26 cellular contexts compared by ENCODE assay signal in genomic region chr2:17758123-17758522, GRCh38. TPM values are rescaled to one million over a fixed set of nuclear protein-coding genes. Genes with fewer than 3 reads are reported as not detected.
A peak's percentile ranks its signal among the peaks of the same experiment; 100 is the strongest.
DNase-seq lines count a peak whose midpoint lies in the region; ATAC-seq, FAIRE-seq and TF ChIP-seq lines count a peak whose summit lies in the region.
"Had no signal": no experiment of that assay in that cellular context is flagged by ENCODE, and none has a peak within 500 bp of the region (broad histone marks: within the 10 kb centered on the region; RNA-seq: fewer than 3 reads in every experiment).

No MANE protein-coding gene starts in this region.

- H4K20me1 ChIP-seq in GM23248 (ENCODE audit: insufficient read depth) = no peaks in the 10 kb centered on the region
- H4K20me1 ChIP-seq in endothelial cell of umbilical vein (replicated peaks; ENCODE audit: control insufficient read depth, extremely low read depth, insufficient read depth, low read length) = no peaks in the 10 kb centered on the region

- H3K36me3 ChIP-seq in GM23248 (ENCODE audit: low read depth) = no peaks in the 10 kb centered on the region
- peaks cover 15% of the 10 kb centered on the region for H3K36me3 ChIP-seq in Panc1 (ENCODE audit: control insufficient read depth, insufficient read depth, low read length)
- H3K36me3 ChIP-seq in endothelial cell of umbilical vein (ENCODE audit: control insufficient read depth in 2 of 2, extremely low read depth in 1 of 2, insufficient read depth in 2 of 2, low read length in 2 of 2) = peaks cover 0 to under 1% of the 10 kb centered on the region in 2 experiments
- no peaks in the 10 kb centered on the region for H3K36me3 ChIP-seq in CD4-positive, alpha-beta memory T cell (ENCODE audit: insufficient read depth, low read length)
- H3K36me3 ChIP-seq: colonic mucosa, lower lobe of right lung had no signal

- H3K4me1 Mint-ChIP-seq in nephron progenitor cell = peaks cover 36% of the 10 kb centered on the region
- peaks cover 4 to 10% (median 6%) of the 10 kb centered on the region in 4 donors for H3K4me1 Mint-ChIP-seq in CD4-positive, alpha-beta memory T cell

- peaks cover 26% of the 10 kb centered on the region for H3K4me1 ChIP-seq in GM23248 (ENCODE audit: insufficient read depth)
- H3K4me1 ChIP-seq in Panc1 (ENCODE audit: control insufficient read depth, insufficient read depth, low read length) = peaks cover 21% of the 10 kb centered on the region
- peaks cover 34% of the 10 kb centered on the region for H3K4me1 ChIP-seq in endothelial cell of umbilical vein (ENCODE audit: control insufficient read depth, extremely low read depth, insufficient read depth, low read length)
- H3K4me1 ChIP-seq in CD4-positive, alpha-beta memory T cell (ENCODE audit: insufficient read depth, low read length) = peaks cover 9% of the 10 kb centered on the region
- H3K4me1 ChIP-seq: colonic mucosa had no signal

- dilution Hi-C loops in endothelial cell of umbilical vein (cut with MboI; ENCODE audit: extremely low pct_ligation_motif_present, low sequenced_read_pairs) = no loop called here

- DNase-seq in GM23248 = no peak
- no peak for DNase-seq in Panc1 (ENCODE audit: low read depth, low spot score)
- peak; percentile 66 for DNase-seq in endothelial cell of umbilical vein (ENCODE audit: low read depth, low spot score)
- no peak for DNase-seq in nephron progenitor cell
- DNase-seq in NCI-H446 treated with DMSO at 0.1 percent for 48 hours (lab: John Stamatoyannopoulos, UW) = no peak
- no peak for DNase-seq in CD4-positive, alpha-beta memory T cell
- DNase-seq: activated CD4-positive, alpha-beta T cell treated with anti-CD3 and anti-CD28 coated beads for 48 hours; activated naive CD4-positive, alpha-beta T cell treated with anti-CD3 and anti-CD28 coated beads for 36 hours; activated T-cell treated with anti-CD3 and anti-CD28 coated beads, Interleukin-2, amount 50 U/mL, for 72 hours; amniotic stem cell; colonic mucosa; DMS79 treated with DMSO at 0.1 percent for 48 hours; effector memory CD8-positive, alpha-beta T cell; kidney; lower lobe of right lung; NCI-H1436; NCI-H2107; Peyer's patch had no signal

- H3K9ac ChIP-seq in GM23248 (no peak overlapping the region), endothelial cell of umbilical vein (replicated peaks; ENCODE audit: extremely low read depth, insufficient read depth, low read length) (peak overlapping the region; percentile 64)

- no peaks in the 10 kb centered on the region for H3K9me1 ChIP-seq in endothelial cell of umbilical vein (replicated peaks; ENCODE audit: control insufficient read depth, extremely low read depth, insufficient read depth, low read length)

- H3K27ac Mint-ChIP-seq in nephron progenitor cell = peak overlapping the region; percentile 20
- no peak overlapping the region for H3K27ac Mint-ChIP-seq in CD4-positive, alpha-beta memory T cell
- H3K27ac Mint-ChIP-seq: activated naive CD4-positive, alpha-beta T cell treated with anti-CD3 and anti-CD28 coated beads for 36 hours; activated T-cell treated with anti-CD3 and anti-CD28 coated beads, Interleukin-2, amount 50 U/mL, for 72 hours; effector memory CD8-positive, alpha-beta T cell had no signal

- no peak overlapping the region for H3K4me3 Mint-ChIP-seq in nephron progenitor cell
- H3K4me3 Mint-ChIP-seq in CD4-positive, alpha-beta memory T cell = no peak overlapping the region
- H3K4me3 Mint-ChIP-seq: activated naive CD4-positive, alpha-beta T cell treated with anti-CD3 and anti-CD28 coated beads for 36 hours; activated T-cell treated with anti-CD3 and anti-CD28 coated beads, Interleukin-2, amount 50 U/mL, for 72 hours; effector memory CD8-positive, alpha-beta T cell had no signal

- H3K4me3 ChIP-seq in GM23248 (no peak overlapping the region), Panc1 (ENCODE audit: low read depth in 2 of 2, low read length in 2 of 2) (no peak overlapping the region), endothelial cell of umbilical vein (replicated peaks in 1 of 3; ENCODE audit: insufficient read depth in 1 of 3, low read depth in 1 of 3, low read length in 3 of 3) (peak overlapping the region in 1 of 3 experiments; percentile 44)
- H3K4me3 ChIP-seq in CD4-positive, alpha-beta memory T cell (ENCODE audit: low read length in 2 of 2) = no peak overlapping the region
- H3K4me3 ChIP-seq: colonic mucosa, lower lobe of right lung, Peyer's patch, SJSA1 had no signal

- H3K4me2 ChIP-seq in GM23248 (ENCODE audit: unreplicated experiment) = peak overlapping the region; percentile 23
- peak overlapping the region; percentile 93 for H3K4me2 ChIP-seq in endothelial cell of umbilical vein (ENCODE audit: insufficient read depth, low read length)

- TF ChIP-seq CTCF in Panc1 (IDR thresholded peaks at IDR 0.05) (no peak), endothelial cell of umbilical vein (IDR thresholded peaks at IDR 0.05; ENCODE audit: extremely low read depth in 1 of 2, insufficient read depth in 1 of 2, low read depth in 1 of 2, low read length in 2 of 2) (no peak), nephron progenitor cell (IDR thresholded peaks at IDR 0.05) (no peak)

- CTCF ChIA-PET in Panc1 (lab: Charles Lee) = no interaction called here
- CTCF ChIA-PET in endothelial cell of umbilical vein (lab: Charles Lee) = interaction anchor here (0.6 to 1.8 kb wide), 3 partner anchors 9 to 86 kb away, joined by 3 to 11 read pairs (median 3); no protein-coding TSS in a partner anchor
- CTCF ChIA-PET in CD4-positive, alpha-beta memory T cell (lab: Charles Lee; ENCODE audit: partially characterized antibody) = no interaction called here

- H3K27ac ChIP-seq in GM23248 (no peak overlapping the region), Panc1 (ENCODE audit: low read length) (peak overlapping the region; percentile 44; the same call in 1 of the 2 replicates), endothelial cell of umbilical vein (ENCODE audit: insufficient read depth, low read depth, low read length) (peak overlapping the region; percentile 67)
- no peak overlapping the region for H3K27ac ChIP-seq in CD4-positive, alpha-beta memory T cell (ENCODE audit: low read depth, low read length)
- H3K27ac ChIP-seq: colonic mucosa, lower lobe of right lung, VCaP had no signal

- H3K36me3 Mint-ChIP-seq in nephron progenitor cell (ENCODE audit: low read depth) = peaks cover 31% of the 10 kb centered on the region
- H3K36me3 Mint-ChIP-seq in CD4-positive, alpha-beta memory T cell = peaks cover under 1 to 7% of the 10 kb centered on the region in 2 donors

- H3K9me3 Mint-ChIP-seq in nephron progenitor cell = no peaks in the 10 kb centered on the region
- H3K9me3 Mint-ChIP-seq in CD4-positive, alpha-beta memory T cell = no peaks in the 10 kb centered on the region
- H3K9me3 Mint-ChIP-seq: activated naive CD4-positive, alpha-beta T cell treated with anti-CD3 and anti-CD28 coated beads for 36 hours; activated T-cell treated with anti-CD3 and anti-CD28 coated beads, Interleukin-2, amount 50 U/mL, for 72 hours; effector memory CD8-positive, alpha-beta T cell had no signal

- H3K27me3 Mint-ChIP-seq in nephron progenitor cell (ENCODE audit: low read depth, poor library complexity) = no peaks in the 10 kb centered on the region
- no peaks in the 10 kb centered on the region for H3K27me3 Mint-ChIP-seq in CD4-positive, alpha-beta memory T cell
- H3K27me3 Mint-ChIP-seq: effector memory CD8-positive, alpha-beta T cell had no signal

- TF ChIP-seq POLR2A in endothelial cell of umbilical vein (IDR thresholded peaks at IDR 0.05; ENCODE audit: low read depth, low read length) = no peak

- WGBS in GM23248 (ENCODE audit: low coverage in 1 of 2, low lambda C conversion rate in 2 of 2, missing lambda C conversion rate in 2 of 2), 2 experiments = 82 to 83% methylated on average over 3 of the region's 3 CpGs

- intact Hi-C loops in Panc1 (cut with micrococcal nuclease; ENCODE audit: unreplicated experiment) (no loop called here), endothelial cell of umbilical vein (cut with micrococcal nuclease) (loop anchor here (10.0 kb wide), 3 partner anchors 537 to 1093 kb away; partner anchors contain the start of gene CYRIA)
- intact Hi-C loops in CD4-positive, alpha-beta memory T cell (cut with micrococcal nuclease) = no loop called here

- ATAC-seq in Panc1 (no peak), GM21825 (IDR thresholded peaks at IDR 0.05; ENCODE audit: unreplicated experiment) (no peak)
- ATAC-seq: activated T-cell treated with anti-CD3 and anti-CD28 coated beads, Interleukin-2, amount 50 U/mL, for 72 hours; effector memory CD8-positive, alpha-beta T cell; lower lobe of right lung had no signal

- H3K9me3 ChIP-seq in GM23248 (ENCODE audit: low read depth) (no peaks in the 10 kb centered on the region), Panc1 (ENCODE audit: control insufficient read depth, insufficient read depth, low read depth, low read length) (no peaks in the 10 kb centered on the region), endothelial cell of umbilical vein (replicated peaks; ENCODE audit: control insufficient read depth, insufficient read depth, low read length) (no peaks in the 10 kb centered on the region)
- no peaks in the 10 kb centered on the region for H3K9me3 ChIP-seq in CD4-positive, alpha-beta memory T cell (ENCODE audit: control insufficient read depth in 1 of 2, low read length in 2 of 2)
- H3K9me3 ChIP-seq: colonic mucosa, lower lobe of right lung, Peyer's patch, SJSA1 had no signal

- no peak for FAIRE-seq in endothelial cell of umbilical vein (lab: Jason Lieb, UNC)

- POLR2A ChIA-PET in Panc1 (lab: Charles Lee) = no interaction called here
- POLR2A ChIA-PET in endothelial cell of umbilical vein (lab: Charles Lee) = no interaction called here
- POLR2A ChIA-PET in CD4-positive, alpha-beta memory T cell (lab: Charles Lee; ENCODE audit: partially characterized antibody) = no interaction called here

- in situ Hi-C loops in GM23248 (cut with MboI) (no loop called here), Panc1 (cut with HindIII; ENCODE audit: low pct_unique_long_range_greater_than_20kb, low sequenced_read_pairs) (no loop called here)

- H3K27me3 ChIP-seq in GM23248 (replicated peaks; ENCODE audit: insufficient read depth) (no peaks in the 10 kb centered on the region), Panc1 (ENCODE audit: control insufficient read depth, insufficient read depth, low read length) (no peaks in the 10 kb centered on the region), endothelial cell of umbilical vein (ENCODE audit: control insufficient read depth in 2 of 2, insufficient read depth in 2 of 2, low read length in 2 of 2) (no peaks in the 10 kb centered on the region)
- no peaks in the 10 kb centered on the region for H3K27me3 ChIP-seq in CD4-positive, alpha-beta memory T cell (ENCODE audit: insufficient read depth, low read length)
- H3K27me3 ChIP-seq: colonic mucosa, Peyer's patch, SJSA1 had no signal

- H3K9me2 ChIP-seq in GM23248 (ENCODE audit: insufficient read depth) = no peaks in the 10 kb centered on the region

- H2AFZ ChIP-seq in GM23248 = peak overlapping the region; percentile 47; the same call in 1 of the 2 replicates
- H2AFZ ChIP-seq in endothelial cell of umbilical vein (ENCODE audit: low read depth, low read length) = no peak overlapping the region

- H3K79me2 ChIP-seq in GM23248 (ENCODE audit: insufficient read depth) (peaks cover 65% of the 10 kb centered on the region), endothelial cell of umbilical vein (ENCODE audit: control insufficient read depth, insufficient read depth, low read length) (peaks cover 48% of the 10 kb centered on the region)

- H3F3A ChIP-seq in GM23248 (ENCODE audit: insufficient read depth) = peaks cover 6% of the 10 kb centered on the region; the same call in 1 of the 2 replicates

- BruUV-seq in Panc1 (replicated peaks; lab: Mats Ljungman, UMichigan) = no TSS peak
- no TSS peak for BruUV-seq in endothelial cell of umbilical vein (replicated peaks; lab: Mats Ljungman, UMichigan)

RNA-seq across cellular contexts. Expression of gene GEN1, which starts 4.2 kb away (rescaled TPM):
- total RNA-seq in GM23248 (2014; rRNA removed; shearing (Covaris generic)) = 8.1 and 10.2 TPM in 2 replicates
- polyA plus RNA-seq in GM23248 (2016; fragmentation: Nextera tagmentation; extraction: Ambion mirVana) (3.9 and 4.5 TPM in 2 replicates), endothelial cell of umbilical vein (6.9 and 8.1 TPM in 2 replicates)
- total RNA-seq in Panc1 (2021; ENCODE audit: unreplicated experiment) (24.0 TPM), endothelial cell of umbilical vein (20.8 and 29.6 TPM in 2 replicates)
- 4.3 TPM for polyA plus RNA-seq in Panc1 (2012; ENCODE audit: insufficient read length)
- 4.1 and 4.7 TPM in 2 replicates for polyA plus RNA-seq in endothelial cell of umbilical vein (2011; cell fraction: cytosol; rRNA removed)
- 52.2 and 70.3 TPM in 2 replicates for polyA plus RNA-seq in endothelial cell of umbilical vein (2011; cell fraction: nucleus; rRNA removed)
- 6.7 and 11.7 TPM in 2 replicates for polyA plus RNA-seq in endothelial cell of umbilical vein (2012)
- 30.0 and 39.7 TPM in 2 replicates for polyA minus RNA-seq in endothelial cell of umbilical vein
- polyA minus RNA-seq in endothelial cell of umbilical vein (2011; cell fraction: cytosol; rRNA and poly(A)+ RNA removed) = 6.7 TPM
- polyA minus RNA-seq in endothelial cell of umbilical vein (2011; cell fraction: nucleus; rRNA and poly(A)+ RNA removed) = 95.3 and 119 TPM in 2 replicates
- total RNA-seq in CD4-positive, alpha-beta memory T cell = 1 to 10 TPM; 6.2 TPM
- under 1 TPM; 0.22 to 0.65 TPM for polyA plus RNA-seq in CD4-positive, alpha-beta memory T cell

RNA-seq across cellular contexts. Expression of gene SMC6, which starts 4.5 kb away (rescaled TPM):
- 21.4 and 22.0 TPM in 2 replicates for total RNA-seq in GM23248 (2014; rRNA removed; shearing (Covaris generic))
- 18.8 and 20.9 TPM in 2 replicates for polyA plus RNA-seq in GM23248 (2016; fragmentation: Nextera tagmentation; extraction: Ambion mirVana)
- 43.8 TPM for total RNA-seq in Panc1 (2021; ENCODE audit: unreplicated experiment)
- 17.0 TPM for polyA plus RNA-seq in Panc1 (2012; ENCODE audit: insufficient read length)
- total RNA-seq in endothelial cell of umbilical vein = 35.4 and 38.3 TPM in 2 replicates
- polyA plus RNA-seq in endothelial cell of umbilical vein = 6.4 and 7.7 TPM in 2 replicates
- polyA plus RNA-seq in endothelial cell of umbilical vein (2011; cell fraction: cytosol; rRNA removed) = 11.2 and 12.2 TPM in 2 replicates
- polyA plus RNA-seq in endothelial cell of umbilical vein (2011; cell fraction: nucleus; rRNA removed) = 42.7 and 60.6 TPM in 2 replicates
- polyA plus RNA-seq in endothelial cell of umbilical vein (2012) = 28.9 and 32.9 TPM in 2 replicates
- 20.4 and 24.5 TPM in 2 replicates for polyA minus RNA-seq in endothelial cell of umbilical vein
- polyA minus RNA-seq in endothelial cell of umbilical vein (2011; cell fraction: cytosol; rRNA and poly(A)+ RNA removed) = 10.4 TPM
- 44.2 and 58.2 TPM in 2 replicates for polyA minus RNA-seq in endothelial cell of umbilical vein (2011; cell fraction: nucleus; rRNA and poly(A)+ RNA removed)
- total RNA-seq in CD4-positive, alpha-beta memory T cell = 10 to 100 TPM; 19.1 to 19.2 TPM
- polyA plus RNA-seq in CD4-positive, alpha-beta memory T cell = 10 to 100 TPM in 1 of 2 donors, 1 to 10 TPM in 1; 4.8 to 15.8 TPM

RNA-seq across cellular contexts. Expression of gene MSGN1, which starts 58.1 kb away (rescaled TPM):
- total RNA-seq in GM23248 (2014; rRNA removed; shearing (Covaris generic)) = not detected in 2 replicates
- polyA plus RNA-seq in GM23248 (2016; fragmentation: Nextera tagmentation; extraction: Ambion mirVana) (not detected in 2 replicates), endothelial cell of umbilical vein (not detected in 2 replicates)
- total RNA-seq in Panc1 (2021; ENCODE audit: unreplicated experiment) (not detected), endothelial cell of umbilical vein (not detected in 2 replicates)
- not detected for polyA plus RNA-seq in Panc1 (2012; ENCODE audit: insufficient read length)
- not detected in 2 replicates for polyA plus RNA-seq in endothelial cell of umbilical vein (2011; cell fraction: cytosol; rRNA removed)
- not detected in 2 replicates for polyA plus RNA-seq in endothelial cell of umbilical vein (2011; cell fraction: nucleus; rRNA removed)
- polyA plus RNA-seq in endothelial cell of umbilical vein (2012) = not detected in 2 replicates
- polyA minus RNA-seq in endothelial cell of umbilical vein = not detected in 2 replicates
- not detected for polyA minus RNA-seq in endothelial cell of umbilical vein (2011; cell fraction: cytosol; rRNA and poly(A)+ RNA removed)
- polyA minus RNA-seq in endothelial cell of umbilical vein (2011; cell fraction: nucleus; rRNA and poly(A)+ RNA removed) = not detected in 2 replicates
- total RNA-seq in CD4-positive, alpha-beta memory T cell = not detected
- polyA plus RNA-seq in CD4-positive, alpha-beta memory T cell = not detected
- total RNA-seq: activated naive CD4-positive, alpha-beta T cell treated with anti-CD3 and anti-CD28 coated beads for 36 hours; activated T-cell treated with anti-CD3 and anti-CD28 coated beads, Interleukin-2, amount 50 U/mL, for 72 hours; colonic mucosa; fibroblast of lung; kidney; lower lobe of right lung; NCI-H460; Peyer's patch; pulmonary artery endothelial cell; SJSA1; skeletal muscle tissue; T-helper 2 cell treated with Interferon-gamma antibody and Interleukin-4, amounts not matched to agents 100 ng/mL and 5 ng/mL, for 36 hours had no signal
- polyA plus RNA-seq: fibroblast of lung had no signal

Comparison
In these comparisons a context has a peak if more than half of its experiments do, and no peak if none do; other contexts are left out.
1. H3K27ac ChIP-seq: peak in Panc1 (single experiment) and endothelial cell of umbilical vein (single experiment); none in GM23248 (single experiment) and CD4-positive, alpha-beta memory T cell (single experiment).